Comparison of ENCODE assay signal across 11 cellular contexts in genomic region chr12:115374480-115375187, GRCh38.
A peak's percentile ranks its signal among the peaks of the same experiment; 100 is the strongest.
DNase-seq lines count a peak whose midpoint lies in the region; ATAC-seq, FAIRE-seq and TF ChIP-seq lines count a peak whose summit lies in the region.
"Had no signal": no experiment of that assay in that cellular context is flagged by ENCODE, and none has a peak within 500 bp of the region (broad histone marks: within the 10 kb centered on the region; RNA-seq: fewer than 3 reads in every experiment).

No MANE protein-coding gene starts in this region.

- CTCF ChIA-PET in HepG2 (lab: Yijun Ruan, JAX; ENCODE audit: low intra/inter-chr PET ratio, low total read pairs), result no interaction called here

- WGBS in HepG2 (ENCODE audit: low lambda C conversion rate), result 38% methylated on average over 4 of the region's 4 CpGs
- 84% methylated on average over 4 of the region's 4 CpGs for WGBS in right lobe of liver (ENCODE audit: insufficient coverage, low coverage, low lambda C conversion rate, missing lambda C conversion rate)

- no peak for FAIRE-seq in HepG2 (lab: Jason Lieb, UNC)
- FAIRE-seq: endothelial cell of umbilical vein had no signal

- intact Hi-C loops in HepG2 (cut with micrococcal nuclease; ENCODE audit: unreplicated experiment) (no loop called here), right lobe of liver (cut with DNase I) (no loop called here), breast epithelium (cut with DNase I; ENCODE audit: low total_unique reads) (no loop called here)

- in situ Hi-C loops in HepG2 (cut with HindIII; ENCODE audit: extremely low pct_ligation_motif_present, low pct_unique_long_range_greater_than_20kb), result no loop called here

- TF ChIP-seq RAD21 in HepG2 (CRISPR knock-in tag; IDR thresholded peaks at IDR 0.05), result no peak

- H3K27ac ChIP-seq in HepG2 (ENCODE audit: extremely low read length, insufficient read depth, low read length), result no peak overlapping the region
- no peak overlapping the region for H3K27ac ChIP-seq in right lobe of liver
- H3K27ac ChIP-seq in breast epithelium, result peak overlapping the region; percentile 48
- H3K27ac ChIP-seq: right atrium auricular region had no signal

- BruUV-seq in HepG2 (replicated peaks; lab: Mats Ljungman, UMichigan), result no TSS peak

- H3K79me2 ChIP-seq in HepG2 (ENCODE audit: insufficient read depth, low read length), result no peaks in the 10 kb centered on the region

- POLR2A ChIA-PET in HepG2 (lab: Yijun Ruan, JAX), result no interaction called here

- H3K9ac ChIP-seq in HepG2 (ENCODE audit: insufficient read depth, low read depth, low read length), result peak overlapping the region; percentile 13; the same call in 1 of the 2 replicates

- ATAC-seq in HepG2 (no peak), right lobe of liver (no peak), HG03139 (IDR thresholded peaks at IDR 0.05; ENCODE audit: unreplicated experiment) (peak; percentile 11), GM21825 (IDR thresholded peaks at IDR 0.05; ENCODE audit: unreplicated experiment) (no peak)

- H3K4me2 ChIP-seq in HepG2 (ENCODE audit: low read depth, low read length), result peak overlapping the region; percentile 73

- H3K4me1 ChIP-seq in HepG2 (ENCODE audit: insufficient read depth, low read length), result peaks cover 17% of the 10 kb centered on the region
- H3K4me1 ChIP-seq in right lobe of liver, result no peaks in the 10 kb centered on the region
- no peaks in the 10 kb centered on the region for H3K4me1 ChIP-seq in breast epithelium
- H3K4me1 ChIP-seq: right atrium auricular region had no signal

- TF ChIP-seq POLR2A in HepG2 (IDR thresholded peaks at IDR 0.05; ENCODE audit: insufficient read depth in 1 of 2, low read depth in 2 of 2, low read length in 2 of 2), result no peak
- no peak for TF ChIP-seq POLR2A in right lobe of liver (IDR thresholded peaks at IDR 0.05)
- no peak for TF ChIP-seq POLR2A in breast epithelium (IDR thresholded peaks at IDR 0.05)

- peaks cover 0 to 8% of the 10 kb centered on the region in 2 experiments; a peak in 2 of 5 replicates for H3K27me3 ChIP-seq in HepG2 (ENCODE audit: control insufficient read depth in 1 of 2, insufficient read depth in 2 of 2, low read length in 2 of 2)
- H3K27me3 ChIP-seq in right lobe of liver, result no peaks in the 10 kb centered on the region
- no peaks in the 10 kb centered on the region for H3K27me3 ChIP-seq in breast epithelium
- H3K27me3 ChIP-seq: right atrium auricular region had no signal

- no peak overlapping the region for H2AFZ ChIP-seq in HepG2 (ENCODE audit: low read length)

- TF ChIP-seq CTCF in HepG2 (CRISPR knock-in tag; IDR thresholded peaks at IDR 0.05), result no peak
- no peak for TF ChIP-seq CTCF in right lobe of liver (IDR thresholded peaks at IDR 0.05)
- no peak for TF ChIP-seq CTCF in breast epithelium (IDR thresholded peaks at IDR 0.05)

- no peak for TF ChIP-seq EP300 in HepG2 (IDR thresholded peaks at IDR 0.05; ENCODE audit: low read depth in 2 of 2, low read length in 2 of 2)
- no peak for TF ChIP-seq EP300 in HepG2 (CRISPR knock-in tag; IDR thresholded peaks at IDR 0.05; ENCODE audit: borderline replicate concordance)

- DNase-seq in HepG2 (ENCODE audit: low spot score) (no peak), right lobe of liver (no peak), breast epithelium (ENCODE audit: low spot score in 2 of 2) (no peak), GOT3 (lab: John Stamatoyannopoulos, UW) (no peak), AML-193 (lab: John Stamatoyannopoulos, UW) (no peak)
- no peak for DNase-seq in activated CD8-positive, alpha-beta memory T cell treated with anti-CD3 and anti-CD28 coated beads for 24 hours
- DNase-seq: activated naive CD4-positive, alpha-beta T cell treated with anti-CD3 and anti-CD28 coated beads for 36 hours had no signal

- H3K4me3 ChIP-seq in HepG2 (replicated peaks in 1 of 3; ENCODE audit: insufficient read depth in 1 of 3, low read depth in 2 of 3, low read length in 3 of 3) (peak overlapping the region in 1 of 3 experiments; percentile 43; a peak in 1 of 6 replicates), right lobe of liver (no peak overlapping the region), breast epithelium (peak overlapping the region in 1 of 3 donors; percentile 3)
- H3K4me3 ChIP-seq: right atrium auricular region had no signal

- H4K20me1 ChIP-seq in HepG2 (ENCODE audit: insufficient read depth, low read length), result no peaks in the 10 kb centered on the region

- H3K9me3 ChIP-seq in HepG2 (ENCODE audit: low read length), result no peaks in the 10 kb centered on the region
- no peaks in the 10 kb centered on the region for H3K9me3 ChIP-seq in right lobe of liver
- H3K9me3 ChIP-seq in breast epithelium, result no peaks in the 10 kb centered on the region
- H3K9me3 ChIP-seq: right atrium auricular region had no signal

- no peaks in the 10 kb centered on the region for H3K36me3 ChIP-seq in HepG2 (replicated peaks in 1 of 2; ENCODE audit: control insufficient read depth in 1 of 2, insufficient read depth in 2 of 2, low read length in 2 of 2)
- no peaks in the 10 kb centered on the region for H3K36me3 ChIP-seq in right lobe of liver
- H3K36me3 ChIP-seq in breast epithelium, result no peaks in the 10 kb centered on the region
- H3K36me3 ChIP-seq: right atrium auricular region had no signal

TF ChIP-seq in HepG2, 621 proteins besides CTCF, POLR2A, EP300 and RAD21:
- TF ChIP-seq HNRNPK (IDR thresholded peaks at IDR 0.05; ENCODE audit: low read depth, low read length, poor library complexity, severe bottlenecking) (peak; percentile 76), GATA4 (IDR thresholded peaks at IDR 0.05; ENCODE audit: borderline replicate concordance, low read depth) (no peak), PCBP2 (optimal IDR thresholded peaks at IDR 0.05; ENCODE audit: low read depth, low read length, poor library complexity, severe bottlenecking) (peak; percentile 64)

Comparison
In these comparisons a context has a peak if more than half of its experiments do, and no peak if none do; other contexts are left out.
1. H3K27ac ChIP-seq: peak in breast epithelium (2 of 2); none in HepG2 (single experiment) and right lobe of liver (0 of 3).